In genomic region chr16:3183445-3184139, GRCh38 we compare ENCODE assay signal across 9 cellular contexts. TPM values are rescaled to one million over a fixed set of nuclear protein-coding genes. Genes with fewer than 3 reads are reported as not detected.
DNase-seq lines count a peak whose midpoint lies in the region; ATAC-seq and TF ChIP-seq lines count a peak whose summit lies in the region.
"Had no signal": no experiment of that assay in that cellular context is flagged by ENCODE, and none has a peak within 500 bp of the region (broad histone marks: within the 10 kb centered on the region; RNA-seq: fewer than 3 reads in every experiment).

No MANE protein-coding gene starts in this region.

- no peak overlapping the region for H3K27ac ChIP-seq in esophagus (ENCODE audit: low read depth in 2 of 2, low read length in 1 of 2)
- H3K27ac ChIP-seq in psoas muscle: no peak overlapping the region

- H3K36me3 ChIP-seq in esophagus (ENCODE audit: control insufficient read depth in 2 of 2, insufficient read depth in 2 of 2, low read length in 1 of 2): no peaks in the 10 kb centered on the region
- H3K36me3 ChIP-seq in psoas muscle (ENCODE audit: insufficient read depth in 1 of 2, low read depth in 1 of 2): no peaks in the 10 kb centered on the region

- DNase-seq in psoas muscle: no peak
- DNase-seq in GDM1 (lab: John Stamatoyannopoulos, UW): no peak
- no peak for DNase-seq in NCI-H1092 treated with DMSO at 0.1 percent for 48 hours (lab: John Stamatoyannopoulos, UW)
- DNase-seq: activated CD4-positive, alpha-beta T cell treated with anti-CD3 and anti-CD28 coated beads for 1 hour had no signal

- peaks cover 2 to 9% of the 10 kb centered on the region in 2 donors for H3K4me1 ChIP-seq in esophagus (ENCODE audit: control insufficient read depth in 2 of 2, insufficient read depth in 2 of 2, low read length in 1 of 2)
- H3K4me1 ChIP-seq in psoas muscle: no peaks in the 10 kb centered on the region

- H3K9me3 ChIP-seq in esophagus (ENCODE audit: control insufficient read depth in 2 of 2, insufficient read depth in 1 of 2, low read depth in 1 of 2, low read length in 1 of 2): peaks cover 0 to under 1% of the 10 kb centered on the region in 2 donors
- H3K9me3 ChIP-seq in psoas muscle: no peaks in the 10 kb centered on the region

- H3K4me3 ChIP-seq in GM12875 (ENCODE audit: low read depth, low read length) (peak overlapping the region; percentile 66), esophagus (ENCODE audit: low read depth in 1 of 2, low read length in 2 of 2) (peak overlapping the region; percentile 34 to 41), psoas muscle (peak overlapping the region; percentile 41)

- WGBS in esophagus, 2 donors: 7 to 8% methylated on average over 42 of the region's 42 CpGs
- WGBS in psoas muscle, 3 donors: 4 to 5% (median 5%) methylated on average over 40 to 42 of the region's 42 CpGs

- peaks cover 5 to 35% of the 10 kb centered on the region in 2 donors for H3K27me3 ChIP-seq in esophagus (ENCODE audit: control insufficient read depth in 1 of 2, insufficient read depth in 2 of 2, low read length in 2 of 2)
- H3K27me3 ChIP-seq in psoas muscle (ENCODE audit: insufficient read depth in 3 of 3, low read length in 2 of 3): peaks cover 0 to 100% (median 57%) of the 10 kb centered on the region in 3 donors

- ATAC-seq in SK-N-SH treated with all-trans-retinoic acid at 6 μM for 48 hours (peak; percentile 2; the same call in 2 of the 3 replicates), psoas muscle (no peak), GM19467 (IDR thresholded peaks at IDR 0.05; ENCODE audit: unreplicated experiment) (no peak), GM18517 (IDR thresholded peaks at IDR 0.05; ENCODE audit: unreplicated experiment) (no peak)

- no peak; the same call in 1 of the 2 replicates for TF ChIP-seq CTCF in GM12875 (IDR thresholded peaks at IDR 0.05; ENCODE audit: borderline replicate concordance, insufficient read depth, low read depth, low read length)
- TF ChIP-seq CTCF in psoas muscle (IDR thresholded peaks at IDR 0.05): no peak

- intact Hi-C loops in psoas muscle (cut with DNase I): no loop called here

TF ChIP-seq in SK-N-SH treated with all-trans-retinoic acid at 6 μM for 48 hours, 23 proteins besides CTCF, POLR2A, EP300 and RAD21:
- TF ChIP-seq ESRRG (CRISPR knock-in tag; IDR thresholded peaks at IDR 0.05): no peak

RNA-seq across cellular contexts. Expression of gene OR1F1, which starts 4.4 kb away (rescaled TPM):
- not detected for polyA plus RNA-seq in esophagus
- total RNA-seq in psoas muscle: not detected
- polyA plus RNA-seq in psoas muscle: not detected

RNA-seq across cellular contexts. Expression of gene ZNF213, which starts 48.8 kb away (rescaled TPM):
- polyA plus RNA-seq in esophagus: 1 to 10 TPM; 6.5 to 9.4 TPM
- total RNA-seq in psoas muscle: 10 to 100 TPM in 1 of 4 donors, 1 to 10 TPM in 3; 8.1 to 11.6 (median 9.2) TPM
- 10 to 100 TPM in 2 of 3 donors, 1 to 10 TPM in 1; 7.9 to 19.1 (median 18.9) TPM for polyA plus RNA-seq in psoas muscle

RNA-seq across cellular contexts. Expression of gene ZNF200, which starts 51.4 kb away (rescaled TPM):
- 1 to 10 TPM; 2.6 to 2.8 TPM for polyA plus RNA-seq in esophagus
- 1 to 10 TPM; 2.8 to 4.0 (median 3.4) TPM for total RNA-seq in psoas muscle
- 1 to 10 TPM; 1.3 to 5.8 (median 2.6) TPM for polyA plus RNA-seq in psoas muscle
